In the genomic region with DNA sequence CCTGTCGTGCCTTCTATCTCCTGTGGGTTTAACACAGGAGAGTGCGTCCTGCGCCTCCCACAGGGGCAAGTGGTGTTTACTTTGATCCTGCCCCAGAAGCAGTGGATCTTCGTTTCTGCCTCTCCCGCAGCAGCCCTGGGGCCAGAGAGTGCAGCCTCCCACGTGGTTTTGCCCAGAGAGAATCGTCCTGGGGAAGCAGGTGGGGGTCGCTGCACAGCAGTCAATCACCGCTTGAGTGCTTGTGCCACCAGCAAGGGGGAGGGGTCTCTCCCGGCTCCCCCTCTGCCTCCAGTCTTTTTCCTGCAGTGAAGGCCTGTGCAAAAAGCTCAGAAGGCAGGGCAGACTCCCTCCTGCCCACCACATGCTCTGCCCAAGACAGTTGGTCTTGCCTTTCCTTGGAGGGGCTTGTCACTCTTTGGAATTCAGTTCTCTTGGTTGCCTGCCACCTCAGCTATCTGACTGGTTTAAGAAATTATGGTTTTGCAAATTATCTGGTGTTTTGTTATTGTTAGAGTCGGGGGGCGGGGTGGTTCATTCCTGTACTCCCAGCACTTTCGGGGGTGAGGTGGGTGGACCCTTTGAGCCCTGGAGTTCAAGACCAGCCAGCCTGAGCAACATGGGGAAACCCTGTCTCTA, we compare ENCODE assay signal across 8 cellular contexts. TPM values are rescaled to one million over a fixed set of nuclear protein-coding genes. Genes with fewer than 3 reads are reported as not detected.
DNase-seq lines count a peak whose midpoint lies in the region; ATAC-seq, FAIRE-seq and TF ChIP-seq lines count a peak whose summit lies in the region.

No MANE protein-coding gene starts in this region.

- TF ChIP-seq CTCF in right atrium auricular region (IDR thresholded peaks at IDR 0.05) (peak in 1 of 2 donors; percentile 41), smooth muscle cell (IDR thresholded peaks at IDR 0.05; ENCODE audit: borderline replicate concordance, insufficient read depth, poor library complexity, severe bottlenecking) (no peak)

- H3K4me1 Mint-ChIP-seq in dendritic cell treated with granulocyte-macrophage colony-stimulating factor and Interleukin-4, amounts not matched to agents 40 ng/mL and 50 ng/mL, for 4 days (ENCODE audit: low read depth): peaks cover 15% of the 10 kb centered on the region

- H3K4me3 Mint-ChIP-seq in dendritic cell treated with granulocyte-macrophage colony-stimulating factor and Interleukin-4, amounts not matched to agents 40 ng/mL and 50 ng/mL, for 4 days: peak overlapping the region; percentile 34

- no peaks in the 10 kb centered on the region for H3K9me3 Mint-ChIP-seq in dendritic cell treated with granulocyte-macrophage colony-stimulating factor and Interleukin-4, amounts not matched to agents 40 ng/mL and 50 ng/mL, for 4 days

- H3K27me3 ChIP-seq in right atrium auricular region (no peaks in the 10 kb centered on the region), smooth muscle cell (ENCODE audit: low read depth) (no peaks in the 10 kb centered on the region)

- no peak overlapping the region for H3K27ac ChIP-seq in right atrium auricular region
- H3K27ac ChIP-seq in smooth muscle cell (ENCODE audit: low read depth): peak overlapping the region; percentile 37

- no peak overlapping the region for H3K4me3 ChIP-seq in right atrium auricular region
- H3K4me3 ChIP-seq in smooth muscle cell: no peak overlapping the region

- no peak for FAIRE-seq in GM12892 (lab: Jason Lieb, UNC)

- DNase-seq in Right ventricle myocardium inferior (ENCODE audit: missing footprints) (no peak), right atrium auricular region (ENCODE audit: low spot score) (no peak), NCI-H2227 (lab: John Stamatoyannopoulos, UW; ENCODE audit: unreplicated experiment) (peak; percentile 48), smooth muscle cell (lab: John Stamatoyannopoulos, UW; ENCODE audit: unreplicated experiment) (no peak), cerebellar nuclear complex (lab: John Stamatoyannopoulos, UW) (no peak), GM12892 (ENCODE audit: insufficient read length) (no peak)

- peaks cover 8% of the 10 kb centered on the region for H3F3A ChIP-seq in smooth muscle cell (ENCODE audit: low read depth)

- WGBS in smooth muscle cell (ENCODE audit: low lambda C conversion rate): 35% methylated on average over 13 of the region's 13 CpGs

- H3K36me3 Mint-ChIP-seq in dendritic cell treated with granulocyte-macrophage colony-stimulating factor and Interleukin-4, amounts not matched to agents 40 ng/mL and 50 ng/mL, for 4 days (ENCODE audit: low read depth): no peaks in the 10 kb centered on the region

- H3K4me2 ChIP-seq in smooth muscle cell: peak overlapping the region; percentile 76

- peaks cover 0 to 6% of the 10 kb centered on the region in 2 donors for H3K4me1 ChIP-seq in right atrium auricular region
- H3K4me1 ChIP-seq in smooth muscle cell (ENCODE audit: low read depth): peaks cover 13% of the 10 kb centered on the region

- peak overlapping the region; percentile 24 for H3K27ac Mint-ChIP-seq in dendritic cell treated with granulocyte-macrophage colony-stimulating factor and Interleukin-4, amounts not matched to agents 40 ng/mL and 50 ng/mL, for 4 days

- no peaks in the 10 kb centered on the region for H3K79me2 ChIP-seq in smooth muscle cell (ENCODE audit: low read depth)

- no peak overlapping the region for H3K9ac ChIP-seq in smooth muscle cell (ENCODE audit: low read depth)

- H4K20me1 ChIP-seq in smooth muscle cell (ENCODE audit: low read depth): no peaks in the 10 kb centered on the region

- H3K27me3 Mint-ChIP-seq in dendritic cell treated with granulocyte-macrophage colony-stimulating factor and Interleukin-4, amounts not matched to agents 40 ng/mL and 50 ng/mL, for 4 days: peaks cover 3% of the 10 kb centered on the region

- intact Hi-C loops in Right ventricle myocardium inferior (cut with DNase I): loop anchor here (2.0 kb wide), 1 partner anchor 90 kb away; no protein-coding TSS in a partner anchor
- intact Hi-C loops in dendritic cell treated with granulocyte-macrophage colony-stimulating factor and Interleukin-4, amounts not matched to agents 40 ng/mL and 50 ng/mL, for 4 days (cut with micrococcal nuclease): loop anchor here (2.0 kb wide), 1 partner anchor 68 kb away; no protein-coding TSS in a partner anchor

- no peaks in the 10 kb centered on the region for H3K9me3 ChIP-seq in right atrium auricular region
- no peaks in the 10 kb centered on the region for H3K9me3 ChIP-seq in smooth muscle cell (replicated peaks; ENCODE audit: low read depth)

- H3K36me3 ChIP-seq in right atrium auricular region: no peaks in the 10 kb centered on the region
- no peaks in the 10 kb centered on the region for H3K36me3 ChIP-seq in smooth muscle cell (ENCODE audit: low read depth)

- ATAC-seq in Right ventricle myocardium inferior: peak; percentile 5
- no peak for ATAC-seq in GM18873 (IDR thresholded peaks at IDR 0.05; ENCODE audit: low FRiP score, unreplicated experiment)

- no peak overlapping the region for H2AFZ ChIP-seq in smooth muscle cell (ENCODE audit: low read depth)

- TF ChIP-seq POLR2A in GM12892 (IDR thresholded peaks at IDR 0.05; ENCODE audit: low read depth, low read length): no peak

RNA-seq across cellular contexts. Expression of a gene that starts 26.9 kb away (rescaled TPM):
- total RNA-seq in Right ventricle myocardium inferior (31.2 TPM), right atrium auricular region (10 to 100 TPM; 11.8 to 23.5 TPM), smooth muscle cell (9.3 and 12.4 TPM in 2 replicates)
- 23.7 and 27.5 TPM in 2 replicates for polyA plus RNA-seq in smooth muscle cell
- 5.9 TPM for polyA plus RNA-seq in GM12892 (2012; ENCODE audit: missing spikeins)

RNA-seq across cellular contexts. Expression of a gene that starts 29.3 kb away (rescaled TPM):
- 22.3 TPM for total RNA-seq in Right ventricle myocardium inferior
- 10 to 100 TPM; 27.3 to 36.1 TPM for total RNA-seq in right atrium auricular region
- total RNA-seq in smooth muscle cell: 21.6 and 34.1 TPM in 2 replicates
- polyA plus RNA-seq in smooth muscle cell: 33.7 and 39.4 TPM in 2 replicates
- 23.5 TPM for polyA plus RNA-seq in GM12892 (2012; ENCODE audit: missing spikeins)

RNA-seq across cellular contexts. Expression of a gene that starts 39.0 kb away (rescaled TPM):
- total RNA-seq in Right ventricle myocardium inferior (15.9 TPM), right atrium auricular region (10 to 100 TPM; 22.2 to 59.0 TPM), smooth muscle cell (239 and 252 TPM in 2 replicates)
- polyA plus RNA-seq in smooth muscle cell: 736 and 899 TPM in 2 replicates
- not detected for polyA plus RNA-seq in GM12892 (2012; ENCODE audit: missing spikeins)
